12 cellular contexts compared by ENCODE assay signal in the genomic region with DNA sequence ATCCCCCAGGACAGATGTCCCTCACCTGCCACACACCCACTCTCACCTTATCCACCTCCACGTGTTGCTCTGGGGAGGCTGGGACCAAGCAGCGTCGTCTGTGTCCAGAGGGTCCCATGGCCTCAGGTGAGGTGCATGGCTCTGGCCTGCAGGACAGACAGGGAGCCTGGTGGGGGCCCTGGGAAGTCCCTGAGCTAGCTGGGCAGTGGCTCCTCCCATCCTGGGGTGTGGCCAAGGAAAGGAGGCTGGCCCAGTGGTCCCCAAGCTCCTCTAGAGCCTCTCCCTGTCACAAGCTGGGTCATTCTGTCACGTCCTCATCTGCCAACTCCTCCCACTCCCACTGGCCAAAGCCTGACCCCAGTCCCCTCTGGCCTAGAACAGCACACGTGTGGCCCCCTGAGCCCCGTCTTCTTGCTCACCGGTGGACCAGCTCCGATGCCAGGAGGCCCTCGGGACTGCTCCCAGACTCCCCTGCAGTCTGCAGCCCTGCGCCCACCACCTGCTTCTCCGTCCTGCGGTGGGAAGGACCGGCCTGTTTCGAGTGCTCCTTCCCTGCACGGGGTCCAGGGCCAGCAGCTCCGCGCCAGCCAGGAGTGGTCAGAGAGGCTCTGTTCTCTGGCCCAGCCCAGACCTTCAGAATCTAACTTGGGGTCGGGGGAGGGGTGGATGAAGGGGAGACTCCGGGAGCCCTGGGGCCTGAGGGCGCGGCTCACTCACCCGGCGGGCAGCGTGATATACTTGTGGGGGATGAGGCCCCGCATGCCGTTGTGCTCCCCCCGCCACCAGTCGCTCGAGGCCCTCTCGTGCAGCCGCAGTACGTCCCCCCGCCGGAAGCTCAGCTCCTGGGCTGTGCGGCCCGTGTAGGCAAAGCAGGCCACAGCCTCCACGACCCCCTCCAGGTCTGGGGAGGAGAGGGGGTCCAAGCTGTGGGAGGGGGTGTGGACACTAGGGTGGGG. TPM values are rescaled to one million over a fixed set of nuclear protein-coding genes. Genes with fewer than 3 reads are reported as not detected.
A peak's percentile ranks its signal among the peaks of the same experiment; 100 is the strongest.
DNase-seq lines count a peak whose midpoint lies in the region; ATAC-seq and TF ChIP-seq lines count a peak whose summit lies in the region.
"Had no signal": no experiment of that assay in that cellular context is flagged by ENCODE, and none has a peak within 500 bp of the region (broad histone marks: within the 10 kb centered on the region; RNA-seq: fewer than 3 reads in every experiment).

No MANE protein-coding gene starts in this region.

- CTCF ChIA-PET in naive thymus-derived CD4-positive, alpha-beta T cell (lab: Charles Lee) = interaction anchor here (1.0 kb wide), 1 partner anchor 18 kb away, joined by 3 read pairs; no protein-coding TSS in a partner anchor

- intact Hi-C loops in activated CD4-positive, alpha-beta T cell treated with anti-CD3 and anti-CD28 coated beads, Interleukin-2, amount 10 ng/mL, durations not matched to agents 24 days and 14 days (cut with micrococcal nuclease) = no loop called here
- intact Hi-C loops in naive thymus-derived CD4-positive, alpha-beta T cell (cut with micrococcal nuclease) = loop anchor here in 1 of 2 donors (5.0 kb wide), 1 partner anchor 38 kb away; no protein-coding TSS in a partner anchor
- intact Hi-C loops in ascending aorta (cut with DNase I) = no loop called here

- H3K4me1 ChIP-seq in naive thymus-derived CD4-positive, alpha-beta T cell (ENCODE audit: control insufficient read depth in 2 of 2, insufficient read depth in 2 of 2, low read length in 2 of 2) = peaks cover 11 to 12% of the 10 kb centered on the region in 2 donors
- no peaks in the 10 kb centered on the region for H3K4me1 ChIP-seq in ascending aorta
- H3K4me1 ChIP-seq: right atrium auricular region had no signal

- H3K36me3 Mint-ChIP-seq in activated CD4-positive, alpha-beta T cell treated with anti-CD3 and anti-CD28 coated beads, Interleukin-2, amount 10 ng/mL, durations not matched to agents 24 days and 14 days (ENCODE audit: low read depth) = peaks cover 15% of the 10 kb centered on the region
- peaks cover 0 to 8% (median 4%) of the 10 kb centered on the region in 5 donors for H3K36me3 Mint-ChIP-seq in naive thymus-derived CD4-positive, alpha-beta T cell

- no peak overlapping the region for H3K4me3 ChIP-seq in naive thymus-derived CD4-positive, alpha-beta T cell (ENCODE audit: low read length)
- no peak overlapping the region for H3K4me3 ChIP-seq in ascending aorta
- H3K4me3 ChIP-seq: right atrium auricular region had no signal

- no peaks in the 10 kb centered on the region for H3K27me3 Mint-ChIP-seq in activated CD4-positive, alpha-beta T cell treated with anti-CD3 and anti-CD28 coated beads, Interleukin-2, amount 10 ng/mL, durations not matched to agents 24 days and 14 days
- H3K27me3 Mint-ChIP-seq in naive thymus-derived CD4-positive, alpha-beta T cell = no peaks in the 10 kb centered on the region
- H3K27me3 Mint-ChIP-seq: central memory CD8-positive, alpha-beta T cell had no signal

- H3K27me3 ChIP-seq in naive thymus-derived CD4-positive, alpha-beta T cell (ENCODE audit: control insufficient read depth in 2 of 2, insufficient read depth in 2 of 2, low read length in 2 of 2) = no peaks in the 10 kb centered on the region
- H3K27me3 ChIP-seq in ascending aorta = no peaks in the 10 kb centered on the region

- no peaks in the 10 kb centered on the region for H3K9me3 ChIP-seq in naive thymus-derived CD4-positive, alpha-beta T cell (ENCODE audit: control insufficient read depth in 2 of 3, low read length in 3 of 3)
- H3K9me3 ChIP-seq in ascending aorta = no peaks in the 10 kb centered on the region
- H3K9me3 ChIP-seq: right atrium auricular region had no signal

- DNase-seq in activated CD4-positive, alpha-beta T cell treated with anti-CD3 and anti-CD28 coated beads, Interleukin-2, amount 10 ng/mL, durations not matched to agents 24 days and 14 days = peak; percentile 72
- DNase-seq in activated CD4-positive, alpha-beta T cell treated with anti-CD3 and anti-CD28 coated beads, Interleukin-2, amount 50 U/mL, for 4 hours = no peak
- DNase-seq in NCI-H69 (lab: John Stamatoyannopoulos, UW) (peak; percentile 6), ascending aorta (ENCODE audit: low spot score in 2 of 2) (no peak)
- no peak for DNase-seq in naive thymus-derived CD4-positive, alpha-beta T cell
- DNase-seq: NCI-H774, T1000 had no signal

- peaks cover 0 to 47% (median 0%) of the 10 kb centered on the region in 3 experiments for H3K36me3 ChIP-seq in naive thymus-derived CD4-positive, alpha-beta T cell (ENCODE audit: control insufficient read depth in 2 of 3, insufficient read depth in 3 of 3, low read length in 3 of 3)
- no peaks in the 10 kb centered on the region for H3K36me3 ChIP-seq in ascending aorta
- H3K36me3 ChIP-seq: right atrium auricular region had no signal

- no peak overlapping the region for H3K4me3 Mint-ChIP-seq in activated CD4-positive, alpha-beta T cell treated with anti-CD3 and anti-CD28 coated beads, Interleukin-2, amount 10 ng/mL, durations not matched to agents 24 days and 14 days
- no peak overlapping the region for H3K4me3 Mint-ChIP-seq in naive thymus-derived CD4-positive, alpha-beta T cell
- H3K4me3 Mint-ChIP-seq: central memory CD8-positive, alpha-beta T cell had no signal

- H3K4me1 Mint-ChIP-seq in activated CD4-positive, alpha-beta T cell treated with anti-CD3 and anti-CD28 coated beads, Interleukin-2, amount 10 ng/mL, durations not matched to agents 24 days and 14 days = no peaks in the 10 kb centered on the region
- H3K4me1 Mint-ChIP-seq in naive thymus-derived CD4-positive, alpha-beta T cell = peaks cover 0 to 21% (median 11%) of the 10 kb centered on the region in 7 donors

- ATAC-seq in naive thymus-derived CD4-positive, alpha-beta T cell = no peak
- no peak for ATAC-seq in HG03196 (IDR thresholded peaks at IDR 0.05; ENCODE audit: unreplicated experiment)

- H3K9me3 Mint-ChIP-seq in activated CD4-positive, alpha-beta T cell treated with anti-CD3 and anti-CD28 coated beads, Interleukin-2, amount 10 ng/mL, durations not matched to agents 24 days and 14 days = no peaks in the 10 kb centered on the region
- no peaks in the 10 kb centered on the region for H3K9me3 Mint-ChIP-seq in naive thymus-derived CD4-positive, alpha-beta T cell
- H3K9me3 Mint-ChIP-seq: activated T-helper 2 cell treated with anti-CD3 and anti-CD28 coated beads, Interferon-gamma antibody, Interleukin-2, Interleukin-4, amounts not matched to agents 10 μg/mL and 5 μg/mL and 100 μg/mL, durations not matched to agents 14 hours and 24 hours and 36 hours; central memory CD8-positive, alpha-beta T cell had no signal

- POLR2A ChIA-PET in naive thymus-derived CD4-positive, alpha-beta T cell (lab: Charles Lee) = interaction anchor here (10.4 kb wide), 1 partner anchor 15 kb away, joined by 111 read pairs; a partner anchor contains a TSS

- TF ChIP-seq CTCF in ascending aorta (IDR thresholded peaks at IDR 0.05) = no peak

- H3K27ac ChIP-seq in naive thymus-derived CD4-positive, alpha-beta T cell (ENCODE audit: low read depth, low read length) = peak overlapping the region; percentile 35
- no peak overlapping the region for H3K27ac ChIP-seq in ascending aorta
- H3K27ac ChIP-seq: right atrium auricular region had no signal

- no peak overlapping the region for H3K27ac Mint-ChIP-seq in activated CD4-positive, alpha-beta T cell treated with anti-CD3 and anti-CD28 coated beads, Interleukin-2, amount 10 ng/mL, durations not matched to agents 24 days and 14 days
- H3K27ac Mint-ChIP-seq in naive thymus-derived CD4-positive, alpha-beta T cell = peak overlapping the region in 1 of 9 donors; percentile 17
- H3K27ac Mint-ChIP-seq: activated T-helper 2 cell treated with anti-CD3 and anti-CD28 coated beads, Interferon-gamma antibody, Interleukin-2, Interleukin-4, amounts not matched to agents 10 μg/mL and 5 μg/mL and 100 μg/mL, durations not matched to agents 14 hours and 24 hours and 36 hours had no signal

RNA-seq across cellular contexts. Expression of a gene that starts 4.8 kb away (rescaled TPM):
- not detected in 2 replicates for total RNA-seq in activated CD4-positive, alpha-beta T cell treated with anti-CD3 and anti-CD28 coated beads, Interleukin-2, amount 10 ng/mL, durations not matched to agents 24 days and 14 days
- total RNA-seq in naive thymus-derived CD4-positive, alpha-beta T cell = under 1 TPM in 1 of 5 experiments, not detected in 4; 0.29 TPM
- not detected for polyA plus RNA-seq in naive thymus-derived CD4-positive, alpha-beta T cell
- total RNA-seq in ascending aorta = 4.8 TPM
- total RNA-seq: activated T-helper 2 cell treated with anti-CD3 and anti-CD28 coated beads, Interferon-gamma antibody, Interleukin-2, Interleukin-4, amounts not matched to agents 10 μg/mL and 5 μg/mL and 100 μg/mL, durations not matched to agents 14 hours and 24 hours and 36 hours; frontal cortex had no signal

RNA-seq across cellular contexts. Expression of a gene that starts 16.8 kb away (rescaled TPM):
- total RNA-seq in activated CD4-positive, alpha-beta T cell treated with anti-CD3 and anti-CD28 coated beads, Interleukin-2, amount 10 ng/mL, durations not matched to agents 24 days and 14 days = 135 and 137 TPM in 2 replicates
- 100 to 1,000 TPM; 310 to 439 (median 377) TPM for total RNA-seq in naive thymus-derived CD4-positive, alpha-beta T cell
- 100 to 1,000 TPM in 1 of 2 donors, 10 to 100 TPM in 1; 82.5 to 147 TPM for polyA plus RNA-seq in naive thymus-derived CD4-positive, alpha-beta T cell
- 94.3 TPM for total RNA-seq in ascending aorta

RNA-seq across cellular contexts. Expression of a gene that starts 23.3 kb away (rescaled TPM):
- total RNA-seq in activated CD4-positive, alpha-beta T cell treated with anti-CD3 and anti-CD28 coated beads, Interleukin-2, amount 10 ng/mL, durations not matched to agents 24 days and 14 days = 1.3 and 1.6 TPM in 2 replicates
- total RNA-seq in naive thymus-derived CD4-positive, alpha-beta T cell = 1 to 10 TPM in 3 of 5 experiments, under 1 TPM in 1, not detected in 1; 0.81 to 9.2 (median 1.3) TPM
- under 1 TPM in 1 of 2 donors, not detected in 1; 0.16 TPM for polyA plus RNA-seq in naive thymus-derived CD4-positive, alpha-beta T cell
- 25.8 TPM for total RNA-seq in ascending aorta

RNA-seq across cellular contexts. Expression of a gene that starts 25.5 kb away (rescaled TPM):
- 153 and 168 TPM in 2 replicates for total RNA-seq in activated CD4-positive, alpha-beta T cell treated with anti-CD3 and anti-CD28 coated beads, Interleukin-2, amount 10 ng/mL, durations not matched to agents 24 days and 14 days
- total RNA-seq in naive thymus-derived CD4-positive, alpha-beta T cell = 10 to 100 TPM; 45.2 to 79.7 (median 75.6) TPM
- 10 to 100 TPM; 37.6 to 47.2 TPM for polyA plus RNA-seq in naive thymus-derived CD4-positive, alpha-beta T cell
- total RNA-seq in ascending aorta = 155 TPM

RNA-seq across cellular contexts. Expression of a gene that starts 35.1 kb away (rescaled TPM):
- total RNA-seq in activated CD4-positive, alpha-beta T cell treated with anti-CD3 and anti-CD28 coated beads, Interleukin-2, amount 10 ng/mL, durations not matched to agents 24 days and 14 days = 13.7 and 15.1 TPM in 2 replicates
- 10 to 100 TPM; 14.8 to 32.7 (median 27.7) TPM for total RNA-seq in naive thymus-derived CD4-positive, alpha-beta T cell
- polyA plus RNA-seq in naive thymus-derived CD4-positive, alpha-beta T cell = 1 to 10 TPM in 1 of 2 donors, under 1 TPM in 1; 0.47 to 1.3 TPM
- 15.5 TPM for total RNA-seq in ascending aorta

Comparison
In these comparisons a context has a peak if more than half of its experiments do, and no peak if none do; other contexts are left out.
1. DNase-seq: peak in activated CD4-positive, alpha-beta T cell treated with anti-CD3 and anti-CD28 coated beads, Interleukin-2, amount 10 ng/mL, durations not matched to agents 24 days and 14 days (single experiment) and NCI-H69 (single experiment); none in activated CD4-positive, alpha-beta T cell treated with anti-CD3 and anti-CD28 coated beads, Interleukin-2, amount 50 U/mL, for 4 hours (0 of 2), naive thymus-derived CD4-positive, alpha-beta T cell (0 of 9) and ascending aorta (0 of 2).